Comparison of ENCODE assay signal across 1 cellular context in the genomic region with DNA sequence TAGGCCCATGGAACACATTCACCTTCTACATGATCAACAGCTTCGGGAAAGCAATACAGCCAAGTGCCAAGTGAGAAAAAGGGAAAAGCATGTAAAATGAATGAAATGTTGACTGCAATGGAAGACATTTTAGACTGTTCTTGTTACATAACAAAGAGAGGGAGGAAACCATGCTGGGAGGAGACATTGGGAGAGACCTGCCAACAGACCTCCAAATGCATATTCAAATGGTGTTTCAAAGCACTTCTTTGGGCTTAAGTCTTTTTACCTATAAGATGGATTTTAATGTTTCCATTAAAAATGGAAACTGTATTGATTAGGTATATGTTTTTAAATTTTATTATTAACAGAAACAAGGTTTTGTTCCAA.
TF ChIP-seq lines count a peak whose summit lies in the region.

No MANE protein-coding gene starts in this region.

TF ChIP-seq in GM23338, 12 proteins besides CTCF, POLR2A, EP300 and RAD21 (continued from another document):
- TF ChIP-seq ZNF462 (CRISPR knock-in tag; IDR thresholded peaks at IDR 0.05): 0 out of 2 replicates have a peak, but pooled peaks have one; percentile 55
